Comparison of ENCODE assay signal across 8 cellular contexts in the genomic region with DNA sequence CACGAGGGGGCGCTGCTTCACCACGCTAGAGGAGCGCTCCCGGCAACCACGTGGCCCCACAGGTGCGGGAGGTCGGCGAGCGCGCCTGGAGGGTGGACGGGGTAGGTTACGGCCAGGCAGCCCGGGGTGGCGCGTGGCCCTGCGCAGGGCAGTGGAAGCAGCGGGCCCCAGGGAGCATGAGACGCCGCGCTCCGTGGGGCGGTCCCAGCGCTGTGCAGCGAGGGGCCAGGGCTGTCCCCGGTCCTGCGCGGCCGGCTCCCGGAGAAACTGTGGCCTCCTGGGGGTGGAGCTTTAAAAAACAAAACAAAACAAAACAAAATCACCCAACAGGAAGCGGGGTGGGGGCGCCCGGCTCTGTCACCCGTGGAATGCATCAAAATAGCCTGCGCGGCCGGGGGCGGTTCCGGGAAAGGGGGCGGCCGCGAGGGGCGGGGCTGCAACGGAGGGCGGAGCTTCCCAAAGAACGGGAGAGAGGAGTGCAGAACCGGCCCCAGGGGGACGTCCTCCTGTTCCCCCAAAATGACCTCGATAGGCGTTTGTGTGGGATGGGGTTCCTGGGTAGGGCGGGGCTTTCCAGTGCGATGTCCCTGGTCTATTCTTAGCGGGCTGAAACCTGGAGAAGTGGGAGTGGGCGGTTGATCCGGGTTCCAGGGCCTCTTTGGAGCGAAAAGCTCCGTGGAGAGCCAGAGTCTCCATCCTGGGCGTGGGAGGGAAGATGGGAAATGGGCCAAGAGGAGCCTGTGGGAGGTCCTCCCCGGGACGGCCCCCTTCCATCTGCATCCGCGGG. TPM values are rescaled to one million over a fixed set of nuclear protein-coding genes. Genes with fewer than 3 reads are reported as not detected.
DNase-seq lines count a peak whose midpoint lies in the region; ATAC-seq and TF ChIP-seq lines count a peak whose summit lies in the region.

No MANE protein-coding gene starts in this region.

- peak; percentile 97 for TF ChIP-seq CTCF in CD14-positive monocyte (IDR thresholded peaks at IDR 0.05)

- H3K23ac ChIP-seq in mesendoderm (ENCODE audit: low read length): peak overlapping the region; percentile 66

- H2BK5ac ChIP-seq in mesendoderm (ENCODE audit: low read length): no peak overlapping the region

- peak overlapping the region; percentile 92 for H3K56ac ChIP-seq in mesendoderm (ENCODE audit: low read length)

- no CpG with 5 or more reads among the region's 62 CpGs for WGBS in mesendoderm (ENCODE audit: extremely low coverage, insufficient coverage, low lambda C conversion rate)

- no peaks in the 10 kb centered on the region for H3K79me1 ChIP-seq in mesendoderm (ENCODE audit: low read length)

- H3K27me3 ChIP-seq in mesendoderm (ENCODE audit: insufficient read depth, low read length, poor library complexity): no peaks in the 10 kb centered on the region

- no peak overlapping the region for H2BK120ac ChIP-seq in mesendoderm (ENCODE audit: low read depth, low read length)

- H3K79me2 ChIP-seq in mesendoderm (ENCODE audit: control insufficient read depth, insufficient read depth, low read length): no peaks in the 10 kb centered on the region

- peaks cover 4 to 5% of the 10 kb centered on the region in 2 donors for H3K36me3 Mint-ChIP-seq in CD14-positive monocyte
- peaks cover 11% of the 10 kb centered on the region for H3K36me3 Mint-ChIP-seq in effector memory CD8-positive, alpha-beta T cell (ENCODE audit: insufficient read depth)

- no peak overlapping the region for H2BK15ac ChIP-seq in mesendoderm (replicated peaks; ENCODE audit: low read depth)

- H3K9ac ChIP-seq in mesendoderm (ENCODE audit: low read length): peak overlapping the region; percentile 79

- H3K4ac ChIP-seq in mesendoderm (ENCODE audit: low read depth, low read length): peak overlapping the region; percentile 38

- H3K4me1 Mint-ChIP-seq in CD14-positive monocyte: peaks cover 9% of the 10 kb centered on the region
- peaks cover 8 to 12% of the 10 kb centered on the region in 2 donors for H3K4me1 Mint-ChIP-seq in effector memory CD8-positive, alpha-beta T cell (ENCODE audit: low read depth in 2 of 2)

- H3K18ac ChIP-seq in mesendoderm (ENCODE audit: low read length): peak overlapping the region; percentile 76

- no peak overlapping the region for H4K5ac ChIP-seq in mesendoderm (ENCODE audit: low read length)

- H3K4me2 ChIP-seq in mesendoderm (ENCODE audit: low read length): peak overlapping the region; percentile 92

- H2AK5ac ChIP-seq in mesendoderm (ENCODE audit: low read length): no peak overlapping the region

- H3K27ac ChIP-seq in mesendoderm (ENCODE audit: low read depth, low read length): no peak overlapping the region

- peak overlapping the region; percentile 37 for H3K4me3 ChIP-seq in mesendoderm (ENCODE audit: low read length)

- DNase-seq in CD14-positive monocyte (ENCODE audit: low spot score) (peak; percentile 75), NCI-H774 (lab: John Stamatoyannopoulos, UW) (peak; percentile 74), mesendoderm (peak; percentile 87)
- DNase-seq in activated CD8-positive, alpha-beta memory T cell treated with anti-CD3 and anti-CD28 coated beads for 48 hours (ENCODE audit: low read depth in 2 of 3, low spot score in 2 of 3): peak; percentile 70 to 96 (median 94)
- peak; percentile 93 to 95 (median 93) for DNase-seq in effector memory CD8-positive, alpha-beta T cell
- peak; percentile 90 for DNase-seq in stimulated activated CD8-positive, alpha-beta memory T cell treated with anti-CD3 and anti-CD28 coated beads, Interleukin-12 subunit alpha, Interleukin-12 subunit beta, amount 100 ng/mL, for 1 hour (ENCODE audit: low read depth)

- intact Hi-C loops in CD14-positive monocyte (cut with micrococcal nuclease): loop anchor here (2.0 to 5.0 kb wide), 4 partner anchors 154 to 484 kb away; no protein-coding TSS in a partner anchor

- no peaks in the 10 kb centered on the region for H3K4me1 ChIP-seq in mesendoderm (ENCODE audit: control insufficient read depth, low read depth, low read length)

- peaks cover 2% of the 10 kb centered on the region for H3K36me3 ChIP-seq in mesendoderm (ENCODE audit: control insufficient read depth, insufficient read depth, low read length)

- H3K9me3 Mint-ChIP-seq in CD14-positive monocyte: peaks cover 0 to 2% (median 0%) of the 10 kb centered on the region in 7 donors
- no peaks in the 10 kb centered on the region for H3K9me3 Mint-ChIP-seq in effector memory CD8-positive, alpha-beta T cell

- peak overlapping the region; percentile 30 for H4K8ac ChIP-seq in mesendoderm (ENCODE audit: low read depth, low read length)

- peak overlapping the region in 5 of 7 donors; percentile 21 to 43 (median 41) for H3K27ac Mint-ChIP-seq in CD14-positive monocyte
- H3K27ac Mint-ChIP-seq in effector memory CD8-positive, alpha-beta T cell: peak overlapping the region; percentile 93 to 94

- peaks cover 14 to 22% (median 17%) of the 10 kb centered on the region in 3 donors for H3K27me3 Mint-ChIP-seq in CD14-positive monocyte (ENCODE audit: low read depth in 3 of 3)
- peaks cover 0 to 12% of the 10 kb centered on the region in 2 donors for H3K27me3 Mint-ChIP-seq in effector memory CD8-positive, alpha-beta T cell

- ATAC-seq in GM19328 (IDR thresholded peaks at IDR 0.05; ENCODE audit: unreplicated experiment) (peak; percentile 66), HG03521 (IDR thresholded peaks at IDR 0.05; ENCODE audit: unreplicated experiment) (peak; percentile 78)
- ATAC-seq in effector memory CD8-positive, alpha-beta T cell (replicated peaks): peak; percentile 91

- H3K4me3 Mint-ChIP-seq in CD14-positive monocyte: peak overlapping the region; percentile 74 to 90
- H3K4me3 Mint-ChIP-seq in effector memory CD8-positive, alpha-beta T cell: peak overlapping the region; percentile 82 to 84

RNA-seq across cellular contexts. Expression of a gene that starts 27.3 kb away (rescaled TPM):
- under 1 TPM; 0.12 to 0.45 TPM for polyA plus RNA-seq in CD14-positive monocyte
- polyA plus RNA-seq in mesendoderm (2013, experiment 1 of 2): 11.9 TPM
- polyA plus RNA-seq in mesendoderm (2013, experiment 2 of 2): 11.9 TPM

RNA-seq across cellular contexts. Expression of a gene that starts 53.6 kb away (rescaled TPM):
- 10 to 100 TPM; 16.0 to 23.4 TPM for polyA plus RNA-seq in CD14-positive monocyte
- polyA plus RNA-seq in mesendoderm (2013, experiment 1 of 2): 10.3 TPM
- 11.1 TPM for polyA plus RNA-seq in mesendoderm (2013, experiment 2 of 2)

RNA-seq across cellular contexts. Expression of a gene that starts 53.8 kb away (rescaled TPM):
- 1 to 10 TPM; 2.7 to 2.9 TPM for polyA plus RNA-seq in CD14-positive monocyte
- polyA plus RNA-seq in mesendoderm (2013, experiment 1 of 2): 4.8 TPM
- 4.6 TPM for polyA plus RNA-seq in mesendoderm (2013, experiment 2 of 2)
